Comparison of ENCODE assay signal across 26 cellular contexts in the genomic region with DNA sequence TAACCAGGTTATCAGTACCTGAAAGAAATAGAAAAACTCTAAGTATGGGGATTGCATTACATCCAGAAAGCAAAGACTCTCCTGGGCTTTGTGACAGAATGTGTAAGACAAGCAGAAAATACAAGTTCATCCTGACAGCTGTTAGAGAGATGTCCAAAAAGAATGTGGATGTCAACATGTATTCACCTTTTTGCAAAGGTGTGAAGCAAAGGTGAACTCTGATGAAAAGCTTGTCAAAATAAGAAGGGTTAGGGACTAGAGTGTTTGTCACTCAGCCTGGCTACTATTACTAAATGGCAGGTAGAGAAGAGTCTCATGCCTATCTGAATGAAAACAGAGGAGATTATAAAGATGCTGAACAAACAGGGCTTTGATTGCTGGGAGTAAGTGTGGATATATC.
"Had no signal": no experiment of that assay in that cellular context is flagged by ENCODE, and none has a peak within 500 bp of the region (broad histone marks: within the 10 kb centered on the region; RNA-seq: fewer than 3 reads in every experiment).

No MANE protein-coding gene starts in this region.

- H3K4me3 ChIP-seq: stomach, suprapubic skin, testis, thoracic aorta, thyroid gland, tibial artery, tibial nerve, transverse colon, upper lobe of left lung, upper lobe of right lung, uterus, vagina had no signal

- H3K9me3 ChIP-seq: stomach, suprapubic skin, testis, thoracic aorta, thyroid gland, tibial artery, tibial nerve, transverse colon, upper lobe of left lung, upper lobe of right lung, uterus, vagina had no signal

- H3K4me1 ChIP-seq: stomach, suprapubic skin, testis, thyroid gland, tibial artery, tibial nerve, transverse colon, upper lobe of left lung, upper lobe of right lung, uterus, vagina had no signal

- H3K27ac ChIP-seq: stomach, suprapubic skin, testis, thoracic aorta, thyroid gland, tibial artery, tibial nerve, transverse colon, upper lobe of left lung, upper lobe of right lung, uterus, vagina had no signal

- FAIRE-seq: urothelium cell line had no signal

- H3K27me3 ChIP-seq: stomach, suprapubic skin, testis, thyroid gland, tibial artery, tibial nerve, transverse colon, upper lobe of left lung, upper lobe of right lung, uterus, vagina had no signal

- H3K36me3 ChIP-seq: stomach, suprapubic skin, thoracic aorta, thyroid gland, tibial artery, tibial nerve, transverse colon, upper lobe of left lung, upper lobe of right lung, uterus, vagina had no signal

- ATAC-seq: stimulated activated effector memory CD8-positive, alpha-beta T cell treated with anti-CD3 and anti-CD28 coated beads, Interleukin-12 subunit alpha, Interleukin-12 subunit beta, amount 100 ng/mL, for 72 hours; stimulated activated memory B cell treated with anti-CD40 and anti-IgM and Interleukin-4, amounts not matched to agents 10 μg/mL and 1 μg/mL and 100 μg/mL, for 72 hours; stimulated activated naive B cell treated with anti-CD40 and anti-IgM and Interleukin-4, amounts not matched to agents 10 μg/mL and 1 μg/mL and 100 μg/mL, for 72 hours; stimulated activated naive CD8-positive, alpha-beta T cell treated with anti-CD3 and anti-CD28 coated beads, Interleukin-15, amount 100 ng/mL, for 72 hours; stimulated activated naive CD8-positive, alpha-beta T cell treated with anti-CD3 and anti-CD28 coated beads, Interleukin-15, Interleukin-2, amounts not matched to agents 100 U/mL and 50 U/mL, for 24 hours; upper lobe of right lung had no signal

- DNase-seq: stimulated activated CD4-positive, alpha-beta T cell treated with anti-CD3 and anti-CD28 coated beads, Interleukin-2, amount 100 ng/mL, for 48 hours; stimulated activated CD4-positive, alpha-beta T cell treated with anti-CD3 and anti-CD28 coated beads, Interleukin-4, amount 100 ng/mL, for 1 hour; stimulated activated CD4-positive, alpha-beta T cell treated with anti-CD3 and anti-CD28 coated beads, Interleukin-4, amount 100 ng/mL, for 24 hours; stimulated activated CD4-positive, alpha-beta T cell treated with anti-CD3 and anti-CD28 coated beads, Interleukin-4, amount 100 ng/mL, for 4 hours; stimulated activated CD8-positive, alpha-beta memory T cell treated with anti-CD3 and anti-CD28 coated beads, Interleukin-4, amount 100 ng/mL, for 48 hours; stimulated activated naive B cell treated with anti-CD40 and anti-IgM and Interleukin-4, amounts not matched to agents 10 μg/mL and 1 μg/mL and 100 μg/mL, for 72 hours; stimulated activated naive CD4-positive, alpha-beta T cell; stimulated activated naive CD4-positive, alpha-beta T cell treated with Interleukin-2 at 50 U/mL for 16 hours; stimulated activated naive CD8-positive, alpha-beta T cell treated with anti-CD3 and anti-CD28 coated beads, Interleukin-15, amount 100 ng/mL, for 72 hours; stimulated activated naive CD8-positive, alpha-beta T cell treated with anti-CD3 and anti-CD28 coated beads, Interleukin-15, Interleukin-2, amounts not matched to agents 100 U/mL and 50 U/mL, for 24 hours; stomach; substantia nigra; testis; thyroid gland; tibial artery; transverse colon; upper lobe of left lung; upper lobe of right lung; uterus had no signal
